In genomic region chr5:73812457-73812856, GRCh38 we compare ENCODE assay signal across 17 cellular contexts.
A peak's percentile ranks its signal among the peaks of the same experiment; 100 is the strongest.
DNase-seq lines count a peak whose midpoint lies in the region; ATAC-seq and TF ChIP-seq lines count a peak whose summit lies in the region.
"Had no signal": no experiment of that assay in that cellular context is flagged by ENCODE, and none has a peak within 500 bp of the region (broad histone marks: within the 10 kb centered on the region; RNA-seq: fewer than 3 reads in every experiment).

No MANE protein-coding gene starts in this region.

- H3K27ac ChIP-seq in osteoblast (ENCODE audit: low read depth, low read length) (no peak overlapping the region), brain microvascular endothelial cell (no peak overlapping the region)
- H3K27ac ChIP-seq: adrenal gland, psoas muscle had no signal

- no peaks in the 10 kb centered on the region for H3K36me3 Mint-ChIP-seq in immature natural killer cell
- H3K36me3 Mint-ChIP-seq: natural killer cell treated with Interleukin-12 subunit alpha and Interleukin-12 subunit beta and Interleukin-15 and Interleukin-18, amount 100 ng/mL, for 72 hours had no signal

- peak overlapping the region; percentile 28 for H2AFZ ChIP-seq in osteoblast (ENCODE audit: low read length)

- H3K4me3 ChIP-seq in osteoblast (ENCODE audit: insufficient read depth, low read length): no peak overlapping the region
- H3K4me3 ChIP-seq in brain microvascular endothelial cell (ENCODE audit: low read depth, low read length): no peak overlapping the region
- H3K4me3 ChIP-seq: adrenal gland had no signal

- no peaks in the 10 kb centered on the region for H3K9me3 Mint-ChIP-seq in immature natural killer cell
- H3K9me3 Mint-ChIP-seq: natural killer cell treated with Interleukin-12 subunit alpha and Interleukin-12 subunit beta and Interleukin-15 and Interleukin-18, amount 100 ng/mL, for 72 hours had no signal

- H3K4me1 Mint-ChIP-seq in immature natural killer cell: no peaks in the 10 kb centered on the region

- H4K20me1 ChIP-seq in osteoblast (ENCODE audit: insufficient read depth, low read length): no peaks in the 10 kb centered on the region

- H3K4me3 Mint-ChIP-seq in immature natural killer cell: no peak overlapping the region
- H3K4me3 Mint-ChIP-seq: natural killer cell treated with Interleukin-12 subunit alpha and Interleukin-12 subunit beta and Interleukin-15 and Interleukin-18, amount 100 ng/mL, for 72 hours had no signal

- H3K4me2 ChIP-seq in osteoblast (ENCODE audit: insufficient read depth, low read length): peak overlapping the region; percentile 12

- H3K27me3 ChIP-seq in osteoblast (ENCODE audit: insufficient read depth, low read length): no peaks in the 10 kb centered on the region
- no peaks in the 10 kb centered on the region for H3K27me3 ChIP-seq in brain microvascular endothelial cell (replicated peaks)
- H3K27me3 ChIP-seq: adrenal gland had no signal

- DNase-seq in Caki2 (ENCODE audit: low read depth) (peak; percentile 44), RPMI7951 (ENCODE audit: low read depth) (peak; percentile 39), osteoblast (ENCODE audit: insufficient read length, low spot score, missing footprints) (no peak), immature natural killer cell (no peak), NCI-H2029 treated with DMSO at 0.1 percent for 48 hours (lab: John Stamatoyannopoulos, UW) (no peak), brain microvascular endothelial cell (no peak), NCI-H2227 (lab: John Stamatoyannopoulos, UW; ENCODE audit: unreplicated experiment) (no peak)
- DNase-seq: activated CD4-positive, alpha-beta T cell treated with anti-CD3 and anti-CD28 coated beads, Interleukin-2, amount 50 U/mL, for 1 hour; activated CD8-positive, alpha-beta memory T cell treated with anti-CD3 and anti-CD28 coated beads, Interleukin-2, amount 50 U/mL, for 48 hours; activated gamma-delta T cell treated with Interleukin-2 at 50 U/mL for 16 hours; adrenal gland; effector CD8-positive, alpha-beta T cell; NCI-H2029; NCI-H510A; psoas muscle had no signal

- H3K36me3 ChIP-seq in osteoblast (ENCODE audit: insufficient read depth, low read length): no peaks in the 10 kb centered on the region
- H3K36me3 ChIP-seq in brain microvascular endothelial cell (replicated peaks): no peaks in the 10 kb centered on the region
- H3K36me3 ChIP-seq: adrenal gland had no signal

- TF ChIP-seq CTCF in osteoblast (IDR thresholded peaks at IDR 0.05; ENCODE audit: extremely low read depth, low read depth, low read length) (no peak), brain microvascular endothelial cell (IDR thresholded peaks at IDR 0.05; ENCODE audit: low read depth, low read length, missing control alignments) (no peak)

- no peaks in the 10 kb centered on the region for H3K9me3 ChIP-seq in osteoblast (ENCODE audit: low read depth, low read length)
- H3K9me3 ChIP-seq: adrenal gland, psoas muscle had no signal

- in situ Hi-C loops in Caki2 (cut with HindIII; ENCODE audit: low pct_unique_long_range_greater_than_20kb, low sequenced_read_pairs) (no loop called here), brain microvascular endothelial cell (cut with HindIII; ENCODE audit: low pct_ligation_motif_present, low sequenced_read_pairs) (no loop called here)

- H3K4me1 ChIP-seq in osteoblast (ENCODE audit: insufficient read depth, low read length): peaks cover 35% of the 10 kb centered on the region
- H3K4me1 ChIP-seq: adrenal gland, psoas muscle had no signal

- H3K79me2 ChIP-seq in osteoblast (ENCODE audit: insufficient read depth, low read length): peaks cover 6% of the 10 kb centered on the region

- peak; percentile 16 for ATAC-seq in esophagus mucosa
- ATAC-seq: natural killer cell treated with Interleukin-12 subunit alpha and Interleukin-12 subunit beta and Interleukin-15 and Interleukin-18, amount 100 ng/mL, for 72 hours had no signal

- H3K27ac Mint-ChIP-seq in immature natural killer cell: no peak overlapping the region
- H3K27ac Mint-ChIP-seq: natural killer cell treated with Interleukin-12 subunit alpha and Interleukin-12 subunit beta and Interleukin-15 and Interleukin-18, amount 100 ng/mL, for 72 hours had no signal

- H3K27me3 Mint-ChIP-seq in immature natural killer cell (ENCODE audit: low read depth in 3 of 3): peaks cover 0 to 5% (median 0%) of the 10 kb centered on the region in 3 donors

Comparison
In these comparisons a context has a peak if more than half of its experiments do, and no peak if none do; other contexts are left out.
1. DNase-seq: peak in Caki2 (single experiment) and RPMI7951 (single experiment); none in osteoblast (single experiment), immature natural killer cell (0 of 3), NCI-H2029 treated with DMSO at 0.1 percent for 48 hours (single experiment), brain microvascular endothelial cell (single experiment) and NCI-H2227 (single experiment).